ENCODE assay signal across 21 cellular contexts in the genomic region with DNA sequence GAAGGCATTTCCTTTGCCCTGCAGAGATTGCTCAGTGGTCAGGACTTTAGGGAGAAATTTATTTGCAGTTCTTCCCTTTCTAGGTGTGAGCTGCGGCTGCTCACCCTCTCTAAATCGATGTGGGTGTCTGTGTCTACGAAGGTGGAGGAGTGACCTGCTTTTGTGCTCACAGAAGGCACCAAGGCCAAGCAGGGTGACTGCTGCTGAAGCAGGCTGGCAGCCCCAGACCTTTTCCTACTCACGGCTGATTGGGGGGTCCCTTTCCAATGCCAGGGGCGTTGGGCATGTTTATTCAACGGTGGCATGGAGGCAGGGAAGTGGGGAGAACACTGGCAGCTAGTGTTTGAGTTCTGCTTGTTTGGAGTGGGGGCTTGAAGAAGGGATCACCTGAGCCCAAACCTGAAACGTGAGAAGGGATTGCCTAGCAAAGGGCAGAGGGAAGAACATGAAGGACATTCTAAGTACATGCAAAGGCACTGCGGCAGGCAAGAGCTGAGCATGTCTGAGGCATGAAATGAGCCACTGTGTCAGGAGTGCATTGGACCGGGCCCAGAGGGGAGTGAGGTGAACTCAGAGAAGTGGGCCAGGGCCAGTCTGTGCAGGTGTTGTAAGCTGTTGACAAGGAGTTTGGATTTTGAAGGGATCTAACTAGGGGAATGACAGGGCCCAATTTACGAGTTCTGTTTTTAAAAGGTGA. TPM values are rescaled to one million over a fixed set of nuclear protein-coding genes. Genes with fewer than 3 reads are reported as not detected.
DNase-seq lines count a peak whose midpoint lies in the region; ATAC-seq and TF ChIP-seq lines count a peak whose summit lies in the region.
"Had no signal": no experiment of that assay in that cellular context is flagged by ENCODE, and none has a peak within 500 bp of the region (broad histone marks: within the 10 kb centered on the region; RNA-seq: fewer than 3 reads in every experiment).

No MANE protein-coding gene starts in this region.

- ATAC-seq in left cardiac atrium (no peak), GM19035 (IDR thresholded peaks at IDR 0.05; ENCODE audit: unreplicated experiment) (no peak)
- ATAC-seq: GM12878 had no signal

- H3K4me1 Mint-ChIP-seq in osteocyte (ENCODE audit: unreplicated experiment): peaks cover 39% of the 10 kb centered on the region
- peaks cover 4% of the 10 kb centered on the region for H3K4me1 Mint-ChIP-seq in type B pancreatic cell (ENCODE audit: unreplicated experiment)
- H3K4me1 Mint-ChIP-seq: CD4-positive, alpha-beta memory T cell had no signal

- intact Hi-C loops in cardiac septum (cut with DNase I): no loop called here
- intact Hi-C loops in left cardiac atrium (cut with DNase I): no loop called here

- TF ChIP-seq CTCF in osteocyte (IDR thresholded peaks at IDR 0.05): no peak
- no peak for TF ChIP-seq CTCF in type B pancreatic cell (conservative IDR thresholded peaks at IDR 0.05)

- DNase-seq in cardiac septum (ENCODE audit: low spot score) (peak; percentile 56), left cardiac atrium (no peak), cerebellar cortex (ENCODE audit: low spot score) (peak; percentile 17), osteocyte (ENCODE audit: extremely low spot score, unreplicated experiment) (no peak), type B pancreatic cell (ENCODE audit: extremely low spot score, unreplicated experiment) (no peak), ecto neural progenitor cell (ENCODE audit: low spot score) (no peak), H4 (ENCODE audit: low spot score) (no peak)
- DNase-seq: 8988T; CD4-positive, alpha-beta memory T cell; DND-41; HCEC 1CT; KG1; NCI-H1092 treated with DMSO at 0.1 percent for 48 hours; NCI-H1436 treated with DMSO at 0.1 percent for 48 hours; NCI-H1930; NCI-H2227 treated with DMSO at 0.1 percent for 48 hours; NCI-H510A; NCI-H748 treated with DMSO at 0.1 percent for 48 hours; NK-92 treated with Interleukin-12 subunit alpha and Interleukin-12 subunit beta, amount 100 ng/mL, for 24 hours had no signal

- H3K4me3 Mint-ChIP-seq in osteocyte (ENCODE audit: unreplicated experiment) (no peak overlapping the region), type B pancreatic cell (no peak overlapping the region)
- H3K4me3 Mint-ChIP-seq: CD4-positive, alpha-beta memory T cell had no signal

- H3K36me3 Mint-ChIP-seq in osteocyte (ENCODE audit: unreplicated experiment) (peaks cover 3% of the 10 kb centered on the region), type B pancreatic cell (peaks cover 11% of the 10 kb centered on the region)
- H3K36me3 Mint-ChIP-seq: CD4-positive, alpha-beta memory T cell had no signal

- H3K9me3 Mint-ChIP-seq in osteocyte (ENCODE audit: unreplicated experiment): no peaks in the 10 kb centered on the region
- peaks cover 10% of the 10 kb centered on the region for H3K9me3 Mint-ChIP-seq in type B pancreatic cell
- H3K9me3 Mint-ChIP-seq: CD4-positive, alpha-beta memory T cell had no signal

- H3K27ac Mint-ChIP-seq in osteocyte (ENCODE audit: unreplicated experiment) (peak overlapping the region; percentile 3), type B pancreatic cell (peak overlapping the region; percentile 56)
- H3K27ac Mint-ChIP-seq: CD4-positive, alpha-beta memory T cell had no signal

- H3K27me3 Mint-ChIP-seq in osteocyte (ENCODE audit: unreplicated experiment) (no peaks in the 10 kb centered on the region), type B pancreatic cell (peaks cover 15% of the 10 kb centered on the region)

RNA-seq across cellular contexts. Expression of gene CACNA1C, which starts 56.3 kb away (rescaled TPM):
- total RNA-seq in cardiac septum: 182 TPM
- total RNA-seq in left cardiac atrium: 100 to 1,000 TPM in 1 of 2 donors, 10 to 100 TPM in 1; 99.2 to 127 TPM
- total RNA-seq in osteocyte: 59.1 and 67.4 TPM in 2 replicates
- total RNA-seq in type B pancreatic cell (ENCODE audit: low replicate concordance): 12.7 and 14.3 TPM in 2 replicates
- 1.5 TPM in 2 replicates for total RNA-seq in H4 (2014; rRNA removed; shearing (Covaris generic))

Comparison
In these comparisons a context has a peak if more than half of its experiments do, and no peak if none do; other contexts are left out.
1. DNase-seq: peak in cardiac septum (single experiment) and cerebellar cortex (single experiment); none in left cardiac atrium (single experiment), osteocyte (single experiment), type B pancreatic cell (single experiment), ecto neural progenitor cell (single experiment) and H4 (single experiment).